In genomic region chr16:4678596-4678995, GRCh38 we compare ENCODE assay signal across 1 cellular context.
TF ChIP-seq lines count a peak whose summit lies in the region.

No MANE protein-coding gene starts in this region.

TF ChIP-seq in SK-N-SH, 30 proteins besides CTCF, POLR2A, EP300 and RAD21 (continued from another document):
- TF ChIP-seq NRF1 (IDR thresholded peaks at IDR 0.05; ENCODE audit: low read depth, low read length) (no peak), ELF1 (IDR thresholded peaks at IDR 0.05) (no peak), GABPA (IDR thresholded peaks at IDR 0.05; ENCODE audit: low read depth) (no peak), FOXJ3 (CRISPR knock-in tag; IDR thresholded peaks at IDR 0.05) (no peak), TEAD4 (IDR thresholded peaks at IDR 0.05; ENCODE audit: borderline replicate concordance, insufficient read depth) (no peak), ZBTB33 (IDR thresholded peaks at IDR 0.05; ENCODE audit: borderline replicate concordance, low read depth) (no peak)
